ENCODE assay signal across 13 cellular contexts in genomic region chr4:11543710-11544109, GRCh38.
DNase-seq lines count a peak whose midpoint lies in the region; ATAC-seq, FAIRE-seq and TF ChIP-seq lines count a peak whose summit lies in the region.
"Had no signal": no experiment of that assay in that cellular context is flagged by ENCODE, and none has a peak within 500 bp of the region (broad histone marks: within the 10 kb centered on the region; RNA-seq: fewer than 3 reads in every experiment).

No MANE protein-coding gene starts in this region.

- no peak overlapping the region for H3K4me3 Mint-ChIP-seq in stimulated activated effector memory CD8-positive, alpha-beta T cell treated with anti-CD3 and anti-CD28 coated beads, Interleukin-12 subunit alpha, Interleukin-12 subunit beta, amount 100 ng/mL, for 72 hours
- no peak overlapping the region for H3K4me3 Mint-ChIP-seq in type B pancreatic cell
- H3K4me3 Mint-ChIP-seq: activated naive CD8-positive, alpha-beta T cell treated with anti-CD3 and anti-CD28 coated beads, Interleukin-2, amount 10 ng/mL, durations not matched to agents 7 days and 5 days had no signal

- H3K9me3 ChIP-seq in MG63 (no peaks in the 10 kb centered on the region), endothelial cell of umbilical vein (replicated peaks; ENCODE audit: control insufficient read depth, insufficient read depth, low read length) (no peaks in the 10 kb centered on the region)

- H3K27me3 Mint-ChIP-seq in type B pancreatic cell, result no peaks in the 10 kb centered on the region
- H3K27me3 Mint-ChIP-seq: activated naive CD8-positive, alpha-beta T cell treated with anti-CD3 and anti-CD28 coated beads, Interleukin-2, amount 10 ng/mL, durations not matched to agents 7 days and 5 days had no signal

- H3K4me2 ChIP-seq in endothelial cell of umbilical vein (ENCODE audit: insufficient read depth, low read length), result peak overlapping the region; percentile 91
- H3K4me2 ChIP-seq: smooth muscle cell had no signal

- ATAC-seq in stimulated activated effector memory CD8-positive, alpha-beta T cell treated with anti-CD3 and anti-CD28 coated beads, Interleukin-12 subunit alpha, Interleukin-12 subunit beta, amount 100 ng/mL, for 72 hours, result no peak
- ATAC-seq in HG03439 (IDR thresholded peaks at IDR 0.05; ENCODE audit: unreplicated experiment) (no peak), GM21360 (IDR thresholded peaks at IDR 0.05; ENCODE audit: unreplicated experiment) (no peak)

- no peaks in the 10 kb centered on the region for H4K20me1 ChIP-seq in endothelial cell of umbilical vein (replicated peaks; ENCODE audit: control insufficient read depth, extremely low read depth, insufficient read depth, low read length)

- H2AFZ ChIP-seq in endothelial cell of umbilical vein (ENCODE audit: low read depth, low read length), result no peak overlapping the region

- H3K27me3 ChIP-seq in MG63, result no peaks in the 10 kb centered on the region
- no peaks in the 10 kb centered on the region for H3K27me3 ChIP-seq in endothelial cell of umbilical vein (ENCODE audit: control insufficient read depth in 2 of 2, insufficient read depth in 2 of 2, low read length in 2 of 2)

- H3K9me1 ChIP-seq in endothelial cell of umbilical vein (replicated peaks; ENCODE audit: control insufficient read depth, extremely low read depth, insufficient read depth, low read length), result no peaks in the 10 kb centered on the region

- in situ Hi-C loops in ACHN (cut with HindIII; ENCODE audit: low pct_ligation_motif_present, low pct_unique_long_range_greater_than_20kb, low sequenced_read_pairs), result no loop called here

- H3K27ac Mint-ChIP-seq in stimulated activated effector memory CD8-positive, alpha-beta T cell treated with anti-CD3 and anti-CD28 coated beads, Interleukin-12 subunit alpha, Interleukin-12 subunit beta, amount 100 ng/mL, for 72 hours, result no peak overlapping the region
- H3K27ac Mint-ChIP-seq in type B pancreatic cell, result no peak overlapping the region
- H3K27ac Mint-ChIP-seq: activated naive CD8-positive, alpha-beta T cell treated with anti-CD3 and anti-CD28 coated beads, Interleukin-2, amount 10 ng/mL, durations not matched to agents 7 days and 5 days had no signal

- no peaks in the 10 kb centered on the region for H3K36me3 Mint-ChIP-seq in stimulated activated effector memory CD8-positive, alpha-beta T cell treated with anti-CD3 and anti-CD28 coated beads, Interleukin-12 subunit alpha, Interleukin-12 subunit beta, amount 100 ng/mL, for 72 hours
- H3K36me3 Mint-ChIP-seq in type B pancreatic cell, result no peaks in the 10 kb centered on the region
- H3K36me3 Mint-ChIP-seq: activated naive CD8-positive, alpha-beta T cell treated with anti-CD3 and anti-CD28 coated beads, Interleukin-2, amount 10 ng/mL, durations not matched to agents 7 days and 5 days had no signal

- CTCF ChIA-PET in endothelial cell of umbilical vein (lab: Charles Lee), result interaction anchor here (1.0 to 2.9 kb wide), 8 partner anchors 9 to 204 kb away, joined by 4 to 12 read pairs (median 5); partner anchors contain the start of gene HS3ST1

- peak; percentile 45 for DNase-seq in ACHN
- DNase-seq in MG63, result peak; percentile 10
- DNase-seq in endothelial cell of umbilical vein (ENCODE audit: low read depth, low spot score), result peak; percentile 95
- DNase-seq in lung microvascular endothelial cell (ENCODE audit: low read depth in 2 of 2), result peak; percentile 45 to 94
- DNase-seq in stimulated activated effector memory CD8-positive, alpha-beta T cell treated with anti-CD3 and anti-CD28 coated beads, Interleukin-12 subunit alpha, Interleukin-12 subunit beta, amount 100 ng/mL, for 72 hours (ENCODE audit: low spot score in 2 of 2), result no peak
- DNase-seq in type B pancreatic cell (ENCODE audit: extremely low spot score, unreplicated experiment), result no peak
- DNase-seq: activated CD4-positive, alpha-beta T cell treated with anti-CD3 and anti-CD28 coated beads, Interleukin-2, amount 50 U/mL, for 48 hours; activated naive CD8-positive, alpha-beta T cell treated with anti-CD3 and anti-CD28 coated beads, Interleukin-2, amount 10 ng/mL, durations not matched to agents 7 days and 5 days; NCI-H226 had no signal

- no peak overlapping the region for H3K4me3 ChIP-seq in MG63
- H3K4me3 ChIP-seq in endothelial cell of umbilical vein (replicated peaks in 1 of 3; ENCODE audit: insufficient read depth in 1 of 3, low read depth in 1 of 3, low read length in 3 of 3), result peak overlapping the region in 2 of 3 experiments; percentile 76 to 83
- H3K4me3 ChIP-seq: smooth muscle cell had no signal

- H3K4me1 ChIP-seq in endothelial cell of umbilical vein (ENCODE audit: control insufficient read depth, extremely low read depth, insufficient read depth, low read length), result peaks cover 63% of the 10 kb centered on the region

- no TSS peak for BruUV-seq in endothelial cell of umbilical vein (replicated peaks; lab: Mats Ljungman, UMichigan)

- H3K27ac ChIP-seq in endothelial cell of umbilical vein (ENCODE audit: insufficient read depth, low read depth, low read length), result peak overlapping the region; percentile 98

- no peaks in the 10 kb centered on the region for H3K9me3 Mint-ChIP-seq in stimulated activated effector memory CD8-positive, alpha-beta T cell treated with anti-CD3 and anti-CD28 coated beads, Interleukin-12 subunit alpha, Interleukin-12 subunit beta, amount 100 ng/mL, for 72 hours
- H3K9me3 Mint-ChIP-seq in type B pancreatic cell, result no peaks in the 10 kb centered on the region
- H3K9me3 Mint-ChIP-seq: activated naive CD8-positive, alpha-beta T cell treated with anti-CD3 and anti-CD28 coated beads, Interleukin-2, amount 10 ng/mL, durations not matched to agents 7 days and 5 days had no signal

- H3K9ac ChIP-seq in endothelial cell of umbilical vein (replicated peaks; ENCODE audit: extremely low read depth, insufficient read depth, low read length), result peak overlapping the region; percentile 85

- H3K36me3 ChIP-seq in MG63 (no peaks in the 10 kb centered on the region), endothelial cell of umbilical vein (ENCODE audit: control insufficient read depth in 2 of 2, extremely low read depth in 1 of 2, insufficient read depth in 2 of 2, low read length in 2 of 2) (no peaks in the 10 kb centered on the region)

- peak; percentile 93 for FAIRE-seq in endothelial cell of umbilical vein (lab: Jason Lieb, UNC)
- FAIRE-seq: endometrium had no signal

- POLR2A ChIA-PET in endothelial cell of umbilical vein (lab: Charles Lee), result interaction anchor here (0.6 to 0.7 kb wide), 2 partner anchors 59 to 90 kb away, joined by 3 to 6 read pairs; no protein-coding TSS in a partner anchor

- TF ChIP-seq POLR2A in endothelial cell of umbilical vein (IDR thresholded peaks at IDR 0.05; ENCODE audit: low read depth, low read length), result peak; percentile 91

- dilution Hi-C loops in endothelial cell of umbilical vein (cut with MboI; ENCODE audit: extremely low pct_ligation_motif_present, low sequenced_read_pairs), result no loop called here

- intact Hi-C loops in endothelial cell of umbilical vein (cut with micrococcal nuclease), result loop anchor here (1.0 to 10.0 kb wide), 7 partner anchors 38 to 1449 kb away; no protein-coding TSS in a partner anchor

- TF ChIP-seq CTCF in endothelial cell of umbilical vein (IDR thresholded peaks at IDR 0.05; ENCODE audit: extremely low read depth in 1 of 2, insufficient read depth in 1 of 2, low read depth in 1 of 2, low read length in 2 of 2) (no peak), type B pancreatic cell (conservative IDR thresholded peaks at IDR 0.05) (no peak)

- peaks cover 7% of the 10 kb centered on the region for H3K4me1 Mint-ChIP-seq in stimulated activated effector memory CD8-positive, alpha-beta T cell treated with anti-CD3 and anti-CD28 coated beads, Interleukin-12 subunit alpha, Interleukin-12 subunit beta, amount 100 ng/mL, for 72 hours
- no peaks in the 10 kb centered on the region for H3K4me1 Mint-ChIP-seq in type B pancreatic cell (ENCODE audit: unreplicated experiment)
- H3K4me1 Mint-ChIP-seq: activated naive CD8-positive, alpha-beta T cell treated with anti-CD3 and anti-CD28 coated beads, Interleukin-2, amount 10 ng/mL, durations not matched to agents 7 days and 5 days had no signal

- H3K79me2 ChIP-seq in endothelial cell of umbilical vein (ENCODE audit: control insufficient read depth, insufficient read depth, low read length), result peaks cover 27% of the 10 kb centered on the region

TF ChIP-seq in endothelial cell of umbilical vein, 7 proteins besides CTCF, POLR2A, EP300 and RAD21:
- TF ChIP-seq GATA2 (IDR thresholded peaks at IDR 0.05; ENCODE audit: insufficient read depth, insufficient read length, low read depth, low read length), result peak; percentile 96
- peak; percentile 99 for TF ChIP-seq JUN (IDR thresholded peaks at IDR 0.05; ENCODE audit: borderline replicate concordance, insufficient read depth, insufficient read length, low read depth)
- peak; percentile 98 for TF ChIP-seq FOS (IDR thresholded peaks at IDR 0.05; ENCODE audit: borderline replicate concordance, insufficient read depth, low read length)
- peak; percentile 37 for TF ChIP-seq MAX (IDR thresholded peaks at IDR 0.05; ENCODE audit: insufficient read depth, insufficient read length)
- TF ChIP-seq POLR2AphosphoS5 (IDR thresholded peaks at IDR 0.05; ENCODE audit: insufficient read depth, low read depth, low read length), result peak; percentile 98
- TF ChIP-seq EZH2 (IDR thresholded peaks at IDR 0.05; ENCODE audit: borderline replicate concordance, low read depth, low read length, severe bottlenecking), result no peak
- peak; percentile 94 for TF ChIP-seq MYC (IDR thresholded peaks at IDR 0.05; ENCODE audit: low read depth, low read length)

Comparison
In these comparisons a context has a peak if more than half of its experiments do, and no peak if none do; other contexts are left out.
1. DNase-seq: peak in ACHN (single experiment), MG63 (single experiment), endothelial cell of umbilical vein (single experiment) and lung microvascular endothelial cell (2 of 2); none in stimulated activated effector memory CD8-positive, alpha-beta T cell treated with anti-CD3 and anti-CD28 coated beads, Interleukin-12 subunit alpha, Interleukin-12 subunit beta, amount 100 ng/mL, for 72 hours (0 of 2) and type B pancreatic cell (single experiment).